In the genomic region with DNA sequence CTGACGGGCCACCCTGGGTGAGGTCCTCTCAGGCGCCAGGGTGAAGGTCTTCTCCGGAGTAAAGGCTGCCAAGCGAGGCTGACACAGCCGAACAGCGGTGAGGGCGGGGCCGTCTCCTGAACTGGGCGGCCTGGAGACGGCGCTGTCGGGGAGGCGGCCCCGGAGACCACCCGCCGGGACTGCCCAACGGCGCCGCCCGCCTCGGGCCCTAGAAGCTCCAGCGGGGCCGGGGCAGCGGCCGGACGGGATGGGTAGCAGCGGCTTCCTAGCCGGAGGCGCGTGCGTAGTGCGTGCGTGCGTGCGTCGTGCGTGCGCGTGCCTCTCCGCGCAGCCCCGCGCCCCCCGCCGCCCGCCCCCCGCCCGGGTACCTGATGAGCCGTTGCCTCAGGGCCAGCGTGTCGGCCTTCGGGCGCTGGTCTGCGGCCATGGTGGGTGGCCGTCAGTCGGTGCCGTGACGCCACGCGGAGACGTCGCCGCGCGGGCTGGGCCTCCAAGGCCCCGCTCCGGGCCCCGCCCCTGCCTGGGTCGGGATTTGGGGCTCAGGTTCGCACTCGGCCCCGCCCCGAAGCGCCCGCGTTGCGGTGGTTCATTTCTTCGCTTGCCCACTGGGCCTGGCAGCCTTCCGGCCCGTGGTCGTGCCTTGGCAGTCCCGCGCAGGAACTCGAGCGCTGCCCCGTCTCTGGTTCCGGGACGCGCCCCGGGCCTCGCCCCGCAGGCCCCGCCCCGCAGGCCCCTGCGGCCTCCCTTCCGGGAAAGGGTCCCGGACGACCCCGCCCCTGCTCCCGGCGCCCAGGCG, we compare ENCODE assay signal across 1 cellular context.
TF ChIP-seq lines count a peak whose summit lies in the region.

A gene (minus strand): TSS at position 679 of the 796 bp plus-strand sequence. CDS start 252 bp downstream, at position 427.

TF ChIP-seq in H1, 55 proteins besides CTCF, POLR2A, EP300 and RAD21:
- peak; percentile 26; the same call in 1 of the 2 replicates for TF ChIP-seq KDM1A (IDR thresholded peaks at IDR 0.05; ENCODE audit: borderline replicate concordance, low read length)
- peak; percentile 58 for TF ChIP-seq TAF7 (optimal IDR thresholded peaks at IDR 0.05; ENCODE audit: borderline replicate concordance, low read depth, low read length)
- TF ChIP-seq SUZ12 (IDR thresholded peaks at IDR 0.05; ENCODE audit: low read length), result no peak
- TF ChIP-seq CREB1 (IDR thresholded peaks at IDR 0.05), result no peak; the same call in 1 of the 2 replicates
- TF ChIP-seq JUN (IDR thresholded peaks at IDR 0.05; ENCODE audit: low read depth, low read length), result no peak
- TF ChIP-seq, protein P1, sequence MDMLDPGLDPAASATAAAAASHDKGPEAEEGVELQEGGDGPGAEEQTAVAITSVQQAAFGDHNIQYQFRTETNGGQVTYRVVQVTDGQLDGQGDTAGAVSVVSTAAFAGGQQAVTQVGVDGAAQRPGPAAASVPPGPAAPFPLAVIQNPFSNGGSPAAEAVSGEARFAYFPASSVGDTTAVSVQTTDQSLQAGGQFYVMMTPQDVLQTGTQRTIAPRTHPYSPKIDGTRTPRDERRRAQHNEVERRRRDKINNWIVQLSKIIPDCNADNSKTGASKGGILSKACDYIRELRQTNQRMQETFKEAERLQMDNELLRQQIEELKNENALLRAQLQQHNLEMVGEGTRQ (IDR thresholded peaks at IDR 0.05; ENCODE audit: low read length), result no peak
- TF ChIP-seq BRCA1 (IDR thresholded peaks at IDR 0.05; ENCODE audit: low read depth, low read length), result no peak
- TF ChIP-seq RXRA (IDR thresholded peaks at IDR 0.05; ENCODE audit: insufficient read depth, low read depth, low read length), result no peak
- no peak for TF ChIP-seq NANOG (IDR thresholded peaks at IDR 0.05; ENCODE audit: insufficient read depth, low read depth, low read length, poor library complexity, severe bottlenecking)
- no peak for TF ChIP-seq SAP30 (IDR thresholded peaks at IDR 0.05; ENCODE audit: insufficient read depth, insufficient replicate concordance, low read length)
- TF ChIP-seq RBBP5 (IDR thresholded peaks at IDR 0.05; ENCODE audit: borderline replicate concordance, low read depth, low read length), result peak; percentile 40; the same call in 1 of the 2 replicates
- TF ChIP-seq ASH2L (IDR thresholded peaks at IDR 0.05; ENCODE audit: low read length), result peak; percentile 69
- TF ChIP-seq BCL11A (IDR thresholded peaks at IDR 0.05; ENCODE audit: low read depth in 2 of 2, low read length in 2 of 2), result no peak
- TF ChIP-seq GABPA (IDR thresholded peaks at IDR 0.05; ENCODE audit: borderline replicate concordance, insufficient read depth, low read length), result no peak
- no peak for TF ChIP-seq MAFK (IDR thresholded peaks at IDR 0.05; ENCODE audit: low read depth, low read length)
- TF ChIP-seq CEBPB (IDR thresholded peaks at IDR 0.05; ENCODE audit: low read depth, low read length), result no peak
- no peak for TF ChIP-seq KDM5A (IDR thresholded peaks at IDR 0.05; ENCODE audit: low read length)
- no peak for TF ChIP-seq SIX5 (IDR thresholded peaks at IDR 0.05; ENCODE audit: low read depth, low read length)
- TF ChIP-seq EGR1 (IDR thresholded peaks at IDR 0.05; ENCODE audit: borderline replicate concordance, low read depth, low read length), result no peak
- TF ChIP-seq GTF2F1 (IDR thresholded peaks at IDR 0.05; ENCODE audit: borderline replicate concordance, low read depth, low read length), result no peak
- peak; percentile 49; the same call in 1 of the 2 replicates for TF ChIP-seq TAF1 (IDR thresholded peaks at IDR 0.05; ENCODE audit: low read depth, low read length)
- TF ChIP-seq HDAC6 (IDR thresholded peaks at IDR 0.05; ENCODE audit: low read depth, low read length), result no peak
- TF ChIP-seq SIRT6 (IDR thresholded peaks at IDR 0.05; ENCODE audit: low read length), result no peak
- TF ChIP-seq, protein P2, sequence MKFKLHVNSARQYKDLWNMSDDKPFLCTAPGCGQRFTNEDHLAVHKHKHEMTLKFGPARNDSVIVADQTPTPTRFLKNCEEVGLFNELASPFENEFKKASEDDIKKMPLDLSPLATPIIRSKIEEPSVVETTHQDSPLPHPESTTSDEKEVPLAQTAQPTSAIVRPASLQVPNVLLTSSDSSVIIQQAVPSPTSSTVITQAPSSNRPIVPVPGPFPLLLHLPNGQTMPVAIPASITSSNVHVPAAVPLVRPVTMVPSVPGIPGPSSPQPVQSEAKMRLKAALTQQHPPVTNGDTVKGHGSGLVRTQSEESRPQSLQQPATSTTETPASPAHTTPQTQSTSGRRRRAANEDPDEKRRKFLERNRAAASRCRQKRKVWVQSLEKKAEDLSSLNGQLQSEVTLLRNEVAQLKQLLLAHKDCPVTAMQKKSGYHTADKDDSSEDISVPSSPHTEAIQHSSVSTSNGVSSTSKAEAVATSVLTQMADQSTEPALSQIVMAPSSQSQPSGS (IDR thresholded peaks at IDR 0.05; ENCODE audit: low read length), result no peak
- TF ChIP-seq, protein P3, sequence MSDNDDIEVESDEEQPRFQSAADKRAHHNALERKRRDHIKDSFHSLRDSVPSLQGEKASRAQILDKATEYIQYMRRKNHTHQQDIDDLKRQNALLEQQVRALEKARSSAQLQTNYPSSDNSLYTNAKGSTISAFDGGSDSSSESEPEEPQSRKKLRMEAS (IDR thresholded peaks at IDR 0.05), result no peak; the same call in 1 of the 2 replicates
- TF ChIP-seq CHD1 (IDR thresholded peaks at IDR 0.05; ENCODE audit: low read depth, low read length), result no peak
- no peak for TF ChIP-seq FOSL1 (IDR thresholded peaks at IDR 0.05; ENCODE audit: insufficient read depth, low read depth, low read length)
- no peak for TF ChIP-seq TCF12 (IDR thresholded peaks at IDR 0.05; ENCODE audit: low read depth, low read length)
- no peak for TF ChIP-seq SP2 (IDR thresholded peaks at IDR 0.05; ENCODE audit: low read length)
- TF ChIP-seq CTBP2 (IDR thresholded peaks at IDR 0.05; ENCODE audit: borderline replicate concordance, insufficient read depth, insufficient read length, low read length), result no peak
- TF ChIP-seq BACH1 (IDR thresholded peaks at IDR 0.05; ENCODE audit: low read length), result no peak
- no peak for TF ChIP-seq RFX5 (IDR thresholded peaks at IDR 0.05; ENCODE audit: borderline replicate concordance, low read depth, low read length)
- no peak for TF ChIP-seq CBX5 (IDR thresholded peaks at IDR 0.05; ENCODE audit: low read depth, low read length)
- no peak for TF ChIP-seq JUND (IDR thresholded peaks at IDR 0.05; ENCODE audit: low read length)
- TF ChIP-seq, protein P4, sequence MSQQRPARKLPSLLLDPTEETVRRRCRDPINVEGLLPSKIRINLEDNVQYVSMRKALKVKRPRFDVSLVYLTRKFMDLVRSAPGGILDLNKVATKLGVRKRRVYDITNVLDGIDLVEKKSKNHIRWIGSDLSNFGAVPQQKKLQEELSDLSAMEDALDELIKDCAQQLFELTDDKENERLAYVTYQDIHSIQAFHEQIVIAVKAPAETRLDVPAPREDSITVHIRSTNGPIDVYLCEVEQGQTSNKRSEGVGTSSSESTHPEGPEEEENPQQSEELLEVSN (IDR thresholded peaks at IDR 0.05), result 0 out of 2 replicates have a peak, but pooled peaks have one; percentile 41
- TF ChIP-seq, protein P5, sequence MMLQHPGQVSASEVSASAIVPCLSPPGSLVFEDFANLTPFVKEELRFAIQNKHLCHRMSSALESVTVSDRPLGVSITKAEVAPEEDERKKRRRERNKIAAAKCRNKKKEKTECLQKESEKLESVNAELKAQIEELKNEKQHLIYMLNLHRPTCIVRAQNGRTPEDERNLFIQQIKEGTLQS (IDR thresholded peaks at IDR 0.05; ENCODE audit: insufficient read depth, low read depth, low read length), result no peak
- TF ChIP-seq NRF1 (IDR thresholded peaks at IDR 0.05; ENCODE audit: low read depth, low read length), result no peak
- TF ChIP-seq SRF (IDR thresholded peaks at IDR 0.05; ENCODE audit: low read depth, low read length), result no peak
- peak in 1 of 2 experiments; percentile 50; a peak in 1 of 4 replicates for TF ChIP-seq SIN3A (conservative IDR thresholded peaks at IDR 0.05 in 1 of 2, IDR thresholded peaks at IDR 0.05 in 1 of 2; ENCODE audit: low read depth in 1 of 2, low read length in 2 of 2)
- TF ChIP-seq EZH2 (IDR thresholded peaks at IDR 0.05; ENCODE audit: low read depth, low read length, severe bottlenecking), result no peak
- no peak for TF ChIP-seq ZNF274 (IDR thresholded peaks at IDR 0.05; ENCODE audit: borderline replicate concordance, extremely low read depth, low read length)
- no peak for TF ChIP-seq POLR2AphosphoS5 (IDR thresholded peaks at IDR 0.05; ENCODE audit: low read depth, low read length)
- TF ChIP-seq POU5F1 (IDR thresholded peaks at IDR 0.05; ENCODE audit: low read depth, low read length), result no peak
- no peak for TF ChIP-seq TEAD4 (IDR thresholded peaks at IDR 0.05; ENCODE audit: low read depth, low read length)
- no peak for TF ChIP-seq SP4 (IDR thresholded peaks at IDR 0.05; ENCODE audit: low read length)
- peak; percentile 84 for TF ChIP-seq PHF8 (conservative IDR thresholded peaks at IDR 0.05; ENCODE audit: low read depth, low read length)
- peak; percentile 44 for TF ChIP-seq TBP (IDR thresholded peaks at IDR 0.05; ENCODE audit: low read depth, low read length)
- no peak for TF ChIP-seq RNF2 (IDR thresholded peaks at IDR 0.05; ENCODE audit: borderline replicate concordance, low read depth, low read length, missing control alignments, poor library complexity, severe bottlenecking)
- TF ChIP-seq, protein P6, sequence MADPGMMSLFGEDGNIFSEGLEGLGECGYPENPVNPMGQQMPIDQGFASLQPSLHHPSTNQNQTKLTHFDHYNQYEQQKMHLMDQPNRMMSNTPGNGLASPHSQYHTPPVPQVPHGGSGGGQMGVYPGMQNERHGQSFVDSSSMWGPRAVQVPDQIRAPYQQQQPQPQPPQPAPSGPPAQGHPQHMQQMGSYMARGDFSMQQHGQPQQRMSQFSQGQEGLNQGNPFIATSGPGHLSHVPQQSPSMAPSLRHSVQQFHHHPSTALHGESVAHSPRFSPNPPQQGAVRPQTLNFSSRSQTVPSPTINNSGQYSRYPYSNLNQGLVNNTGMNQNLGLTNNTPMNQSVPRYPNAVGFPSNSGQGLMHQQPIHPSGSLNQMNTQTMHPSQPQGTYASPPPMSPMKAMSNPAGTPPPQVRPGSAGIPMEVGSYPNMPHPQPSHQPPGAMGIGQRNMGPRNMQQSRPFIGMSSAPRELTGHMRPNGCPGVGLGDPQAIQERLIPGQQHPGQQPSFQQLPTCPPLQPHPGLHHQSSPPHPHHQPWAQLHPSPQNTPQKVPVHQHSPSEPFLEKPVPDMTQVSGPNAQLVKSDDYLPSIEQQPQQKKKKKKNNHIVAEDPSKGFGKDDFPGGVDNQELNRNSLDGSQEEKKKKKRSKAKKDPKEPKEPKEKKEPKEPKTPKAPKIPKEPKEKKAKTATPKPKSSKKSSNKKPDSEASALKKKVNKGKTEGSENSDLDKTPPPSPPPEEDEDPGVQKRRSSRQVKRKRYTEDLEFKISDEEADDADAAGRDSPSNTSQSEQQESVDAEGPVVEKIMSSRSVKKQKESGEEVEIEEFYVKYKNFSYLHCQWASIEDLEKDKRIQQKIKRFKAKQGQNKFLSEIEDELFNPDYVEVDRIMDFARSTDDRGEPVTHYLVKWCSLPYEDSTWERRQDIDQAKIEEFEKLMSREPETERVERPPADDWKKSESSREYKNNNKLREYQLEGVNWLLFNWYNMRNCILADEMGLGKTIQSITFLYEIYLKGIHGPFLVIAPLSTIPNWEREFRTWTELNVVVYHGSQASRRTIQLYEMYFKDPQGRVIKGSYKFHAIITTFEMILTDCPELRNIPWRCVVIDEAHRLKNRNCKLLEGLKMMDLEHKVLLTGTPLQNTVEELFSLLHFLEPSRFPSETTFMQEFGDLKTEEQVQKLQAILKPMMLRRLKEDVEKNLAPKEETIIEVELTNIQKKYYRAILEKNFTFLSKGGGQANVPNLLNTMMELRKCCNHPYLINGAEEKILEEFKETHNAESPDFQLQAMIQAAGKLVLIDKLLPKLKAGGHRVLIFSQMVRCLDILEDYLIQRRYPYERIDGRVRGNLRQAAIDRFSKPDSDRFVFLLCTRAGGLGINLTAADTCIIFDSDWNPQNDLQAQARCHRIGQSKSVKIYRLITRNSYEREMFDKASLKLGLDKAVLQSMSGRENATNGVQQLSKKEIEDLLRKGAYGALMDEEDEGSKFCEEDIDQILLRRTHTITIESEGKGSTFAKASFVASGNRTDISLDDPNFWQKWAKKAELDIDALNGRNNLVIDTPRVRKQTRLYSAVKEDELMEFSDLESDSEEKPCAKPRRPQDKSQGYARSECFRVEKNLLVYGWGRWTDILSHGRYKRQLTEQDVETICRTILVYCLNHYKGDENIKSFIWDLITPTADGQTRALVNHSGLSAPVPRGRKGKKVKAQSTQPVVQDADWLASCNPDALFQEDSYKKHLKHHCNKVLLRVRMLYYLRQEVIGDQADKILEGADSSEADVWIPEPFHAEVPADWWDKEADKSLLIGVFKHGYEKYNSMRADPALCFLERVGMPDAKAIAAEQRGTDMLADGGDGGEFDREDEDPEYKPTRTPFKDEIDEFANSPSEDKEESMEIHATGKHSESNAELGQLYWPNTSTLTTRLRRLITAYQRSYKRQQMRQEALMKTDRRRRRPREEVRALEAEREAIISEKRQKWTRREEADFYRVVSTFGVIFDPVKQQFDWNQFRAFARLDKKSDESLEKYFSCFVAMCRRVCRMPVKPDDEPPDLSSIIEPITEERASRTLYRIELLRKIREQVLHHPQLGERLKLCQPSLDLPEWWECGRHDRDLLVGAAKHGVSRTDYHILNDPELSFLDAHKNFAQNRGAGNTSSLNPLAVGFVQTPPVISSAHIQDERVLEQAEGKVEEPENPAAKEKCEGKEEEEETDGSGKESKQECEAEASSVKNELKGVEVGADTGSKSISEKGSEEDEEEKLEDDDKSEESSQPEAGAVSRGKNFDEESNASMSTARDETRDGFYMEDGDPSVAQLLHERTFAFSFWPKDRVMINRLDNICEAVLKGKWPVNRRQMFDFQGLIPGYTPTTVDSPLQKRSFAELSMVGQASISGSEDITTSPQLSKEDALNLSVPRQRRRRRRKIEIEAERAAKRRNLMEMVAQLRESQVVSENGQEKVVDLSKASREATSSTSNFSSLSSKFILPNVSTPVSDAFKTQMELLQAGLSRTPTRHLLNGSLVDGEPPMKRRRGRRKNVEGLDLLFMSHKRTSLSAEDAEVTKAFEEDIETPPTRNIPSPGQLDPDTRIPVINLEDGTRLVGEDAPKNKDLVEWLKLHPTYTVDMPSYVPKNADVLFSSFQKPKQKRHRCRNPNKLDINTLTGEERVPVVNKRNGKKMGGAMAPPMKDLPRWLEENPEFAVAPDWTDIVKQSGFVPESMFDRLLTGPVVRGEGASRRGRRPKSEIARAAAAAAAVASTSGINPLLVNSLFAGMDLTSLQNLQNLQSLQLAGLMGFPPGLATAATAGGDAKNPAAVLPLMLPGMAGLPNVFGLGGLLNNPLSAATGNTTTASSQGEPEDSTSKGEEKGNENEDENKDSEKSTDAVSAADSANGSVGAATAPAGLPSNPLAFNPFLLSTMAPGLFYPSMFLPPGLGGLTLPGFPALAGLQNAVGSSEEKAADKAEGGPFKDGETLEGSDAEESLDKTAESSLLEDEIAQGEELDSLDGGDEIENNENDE (IDR thresholded peaks at IDR 0.05; ENCODE audit: insufficient replicate concordance, low read length), result no peak
- peak; percentile 80 for TF ChIP-seq KDM4A (IDR thresholded peaks at IDR 0.05; ENCODE audit: low read depth, low read length, severe bottlenecking)
- TF ChIP-seq SP1 (IDR thresholded peaks at IDR 0.05; ENCODE audit: low read depth, low read length), result no peak
- no peak for TF ChIP-seq YY1 (IDR thresholded peaks at IDR 0.05; ENCODE audit: low read depth, low read length)
- TF ChIP-seq CBX8 (IDR thresholded peaks at IDR 0.05; ENCODE audit: borderline replicate concordance, low read depth, low read length), result no peak
- no peak for TF ChIP-seq CHD2 (IDR thresholded peaks at IDR 0.05; ENCODE audit: low read length)
- TF ChIP-seq HDAC2 (IDR thresholded peaks at IDR 0.05; ENCODE audit: borderline replicate concordance in 1 of 2, low read depth in 2 of 2, low read length in 2 of 2), result 0 out of 4 replicates have a peak, but pooled peaks of 1 of the 2 experiments have one; percentile 53
TF ChIP-seq in H1: peak in this region for 11.
